ENCODE assay signal across 14 cellular contexts in genomic region chr1:197841828-197842573, GRCh38.
A peak's percentile ranks its signal among the peaks of the same experiment; 100 is the strongest.
DNase-seq lines count a peak whose midpoint lies in the region; ATAC-seq and TF ChIP-seq lines count a peak whose summit lies in the region.
"Had no signal": no experiment of that assay in that cellular context is flagged by ENCODE, and none has a peak within 500 bp of the region (broad histone marks: within the 10 kb centered on the region; RNA-seq: fewer than 3 reads in every experiment).

No MANE protein-coding gene starts in this region.

- peaks cover 20% of the 10 kb centered on the region for H3F3A ChIP-seq in GM23248 (ENCODE audit: insufficient read depth)
- no peaks in the 10 kb centered on the region for H3F3A ChIP-seq in PC-3 (ENCODE audit: low read length, unreplicated experiment)

- H3K79me2 ChIP-seq in GM23248 (ENCODE audit: insufficient read depth) = no peaks in the 10 kb centered on the region
- H3K79me2 ChIP-seq in PC-3 (ENCODE audit: low read length) = no peaks in the 10 kb centered on the region

- H4K20me1 ChIP-seq in GM23248 (ENCODE audit: insufficient read depth) (no peaks in the 10 kb centered on the region), PC-3 (ENCODE audit: low read length) (no peaks in the 10 kb centered on the region)

- TF ChIP-seq CTCF in PC-3 (conservative IDR thresholded peaks at IDR 0.05; ENCODE audit: low read depth, low read length) (no peak), fibroblast of mammary gland (conservative IDR thresholded peaks at IDR 0.05; ENCODE audit: control insufficient read depth, insufficient read depth, low read depth, low read length) (no peak), adrenal gland (IDR thresholded peaks at IDR 0.05) (no peak)

- ATAC-seq in PC-3 = peak; percentile 38; the same call in 1 of the 2 replicates
- peak; percentile 36 for ATAC-seq in stimulated activated effector memory CD8-positive, alpha-beta T cell treated with anti-CD3 and anti-CD28 coated beads, Interleukin-12 subunit alpha, Interleukin-12 subunit beta, amount 100 ng/mL, for 72 hours
- ATAC-seq: body of pancreas had no signal

- DNase-seq in GM23248 (peak; percentile 76), PC-3 (no peak), fibroblast of mammary gland (ENCODE audit: low read depth) (peak; percentile 67), adrenal gland (no peak)
- no peak for DNase-seq in stimulated activated effector memory CD8-positive, alpha-beta T cell treated with anti-CD3 and anti-CD28 coated beads, Interleukin-12 subunit alpha, Interleukin-12 subunit beta, amount 100 ng/mL, for 72 hours (ENCODE audit: low spot score in 2 of 2)
- no peak for DNase-seq in effector CD4-positive, alpha-beta T cell
- DNase-seq in activated CD4-positive, alpha-beta T cell treated with anti-CD3 and anti-CD28 coated beads, Interleukin-2, amount 10 ng/mL, durations not matched to agents 7 days and 5 days = no peak
- DNase-seq: activated CD4-positive, CD25-positive, alpha-beta regulatory T cell treated with anti-CD3 and anti-CD28 coated beads, Interleukin-2, amount 50 U/mL, for 72 hours; body of pancreas; DMS 273 treated with DMSO at 0.1 percent for 48 hours; erythroblast; NCI-H1092 treated with DMSO at 0.1 percent for 48 hours; substantia nigra had no signal

- in situ Hi-C loops in GM23248 (cut with MboI) = no loop called here

- H3K4me1 ChIP-seq in GM23248 (ENCODE audit: insufficient read depth) = peaks cover 49% of the 10 kb centered on the region
- H3K4me1 ChIP-seq in PC-3 (ENCODE audit: insufficient read depth, low read length) = peaks cover 16% of the 10 kb centered on the region
- H3K4me1 ChIP-seq in adrenal gland (replicated peaks in 1 of 2) = no peaks in the 10 kb centered on the region
- H3K4me1 ChIP-seq: body of pancreas, right atrium auricular region had no signal

- H3K27ac Mint-ChIP-seq in stimulated activated effector memory CD8-positive, alpha-beta T cell treated with anti-CD3 and anti-CD28 coated beads, Interleukin-12 subunit alpha, Interleukin-12 subunit beta, amount 100 ng/mL, for 72 hours = no peak overlapping the region
- H3K27ac Mint-ChIP-seq in activated CD4-positive, alpha-beta T cell treated with anti-CD3 and anti-CD28 coated beads, Interleukin-2, amount 10 ng/mL, durations not matched to agents 7 days and 5 days = no peak overlapping the region

- H2AFZ ChIP-seq in GM23248 = peak overlapping the region; percentile 55
- no peak overlapping the region for H2AFZ ChIP-seq in PC-3 (ENCODE audit: low read length)

- H3K27ac ChIP-seq in GM23248 = peak overlapping the region; percentile 58
- H3K27ac ChIP-seq in PC-3 (ENCODE audit: low read length) = no peak overlapping the region
- no peak overlapping the region for H3K27ac ChIP-seq in adrenal gland
- H3K27ac ChIP-seq: body of pancreas, right atrium auricular region had no signal

- H3K4me3 ChIP-seq in GM23248 (0 out of 2 replicates have a peak overlapping the region, but pooled peaks have one; percentile 20), PC-3 (ENCODE audit: low read length) (no peak overlapping the region), fibroblast of mammary gland (ENCODE audit: control insufficient read depth, low read depth, low read length) (no peak overlapping the region), adrenal gland (no peak overlapping the region)
- H3K4me3 ChIP-seq: body of pancreas, right atrium auricular region had no signal

- CTCF ChIA-PET in PC-3 (lab: Charles Lee) = no interaction called here
- CTCF ChIA-PET in activated CD4-positive, alpha-beta T cell treated with anti-CD3 and anti-CD28 coated beads, Interleukin-2, amount 10 ng/mL, durations not matched to agents 7 days and 5 days (lab: Charles Lee) = no interaction called here

- H3K36me3 ChIP-seq in GM23248 (ENCODE audit: low read depth) (no peaks in the 10 kb centered on the region), PC-3 (ENCODE audit: low read depth, low read length) (no peaks in the 10 kb centered on the region), adrenal gland (replicated peaks in 1 of 2) (no peaks in the 10 kb centered on the region)
- H3K36me3 ChIP-seq: right atrium auricular region had no signal

- H3K27me3 Mint-ChIP-seq in activated CD4-positive, alpha-beta T cell treated with anti-CD3 and anti-CD28 coated beads, Interleukin-2, amount 10 ng/mL, durations not matched to agents 7 days and 5 days = peaks cover 1% of the 10 kb centered on the region

- no peaks in the 10 kb centered on the region for H3K27me3 ChIP-seq in GM23248 (replicated peaks; ENCODE audit: insufficient read depth)
- no peaks in the 10 kb centered on the region for H3K27me3 ChIP-seq in PC-3 (ENCODE audit: low read length)
- no peaks in the 10 kb centered on the region for H3K27me3 ChIP-seq in adrenal gland
- H3K27me3 ChIP-seq: body of pancreas, right atrium auricular region had no signal

- H3K9me3 ChIP-seq in GM23248 (ENCODE audit: low read depth) (no peaks in the 10 kb centered on the region), PC-3 (ENCODE audit: low read length) (no peaks in the 10 kb centered on the region), adrenal gland (replicated peaks in 1 of 3) (peaks cover 0 to 5% (median 0%) of the 10 kb centered on the region in 3 donors)
- H3K9me3 ChIP-seq: body of pancreas, right atrium auricular region had no signal

- no peak overlapping the region for H3K4me3 Mint-ChIP-seq in stimulated activated effector memory CD8-positive, alpha-beta T cell treated with anti-CD3 and anti-CD28 coated beads, Interleukin-12 subunit alpha, Interleukin-12 subunit beta, amount 100 ng/mL, for 72 hours
- H3K4me3 Mint-ChIP-seq in activated CD4-positive, alpha-beta T cell treated with anti-CD3 and anti-CD28 coated beads, Interleukin-2, amount 10 ng/mL, durations not matched to agents 7 days and 5 days = no peak overlapping the region

- no peak for TF ChIP-seq POLR2A in adrenal gland (IDR thresholded peaks at IDR 0.05)

- H3K9me2 ChIP-seq in GM23248 (ENCODE audit: insufficient read depth) = no peaks in the 10 kb centered on the region
- H3K9me2 ChIP-seq in PC-3 (replicated peaks; ENCODE audit: low read length) = no peaks in the 10 kb centered on the region

- intact Hi-C loops in PC-3 (cut with micrococcal nuclease) (no loop called here), adrenal gland (cut with DNase I) (no loop called here)

- H3K9ac ChIP-seq in GM23248 = 0 out of 2 replicates have a peak overlapping the region, but pooled peaks have one; percentile 15
- H3K9ac ChIP-seq in PC-3 (ENCODE audit: low read length) = no peak overlapping the region

- no peaks in the 10 kb centered on the region for H3K9me3 Mint-ChIP-seq in stimulated activated effector memory CD8-positive, alpha-beta T cell treated with anti-CD3 and anti-CD28 coated beads, Interleukin-12 subunit alpha, Interleukin-12 subunit beta, amount 100 ng/mL, for 72 hours
- H3K9me3 Mint-ChIP-seq in activated CD4-positive, alpha-beta T cell treated with anti-CD3 and anti-CD28 coated beads, Interleukin-2, amount 10 ng/mL, durations not matched to agents 7 days and 5 days = no peaks in the 10 kb centered on the region

- no peaks in the 10 kb centered on the region for H3K36me3 Mint-ChIP-seq in stimulated activated effector memory CD8-positive, alpha-beta T cell treated with anti-CD3 and anti-CD28 coated beads, Interleukin-12 subunit alpha, Interleukin-12 subunit beta, amount 100 ng/mL, for 72 hours
- H3K36me3 Mint-ChIP-seq in activated CD4-positive, alpha-beta T cell treated with anti-CD3 and anti-CD28 coated beads, Interleukin-2, amount 10 ng/mL, durations not matched to agents 7 days and 5 days (ENCODE audit: low read depth) = no peaks in the 10 kb centered on the region

- POLR2A ChIA-PET in PC-3 (lab: Charles Lee; ENCODE audit: unreplicated experiment) = no interaction called here
- POLR2A ChIA-PET in activated CD4-positive, alpha-beta T cell treated with anti-CD3 and anti-CD28 coated beads, Interleukin-2, amount 10 ng/mL, durations not matched to agents 7 days and 5 days (lab: Charles Lee) = no interaction called here

- H3K4me1 Mint-ChIP-seq in stimulated activated effector memory CD8-positive, alpha-beta T cell treated with anti-CD3 and anti-CD28 coated beads, Interleukin-12 subunit alpha, Interleukin-12 subunit beta, amount 100 ng/mL, for 72 hours = no peaks in the 10 kb centered on the region
- H3K4me1 Mint-ChIP-seq in activated CD4-positive, alpha-beta T cell treated with anti-CD3 and anti-CD28 coated beads, Interleukin-2, amount 10 ng/mL, durations not matched to agents 7 days and 5 days = no peaks in the 10 kb centered on the region

- H3K4me2 ChIP-seq in GM23248 (ENCODE audit: unreplicated experiment) (peak overlapping the region; percentile 21), PC-3 (ENCODE audit: low read length) (no peak overlapping the region)

- 0 to 2% methylated on average over 2 of the region's 2 CpGs for WGBS in GM23248 (ENCODE audit: low coverage in 1 of 2, low lambda C conversion rate in 2 of 2, missing lambda C conversion rate in 2 of 2), 2 experiments
- WGBS in adrenal gland, 4 donors = 33 to 56% (median 41%) methylated on average over 2 of the region's 2 CpGs

- BruUV-seq in PC-3 (replicated peaks; lab: Mats Ljungman, UMichigan) = no TSS peak

Comparison
In these comparisons a context has a peak if more than half of its experiments do, and no peak if none do; other contexts are left out.
1. DNase-seq: peak in GM23248 (single experiment) and fibroblast of mammary gland (single experiment); none in PC-3 (single experiment), stimulated activated effector memory CD8-positive, alpha-beta T cell treated with anti-CD3 and anti-CD28 coated beads, Interleukin-12 subunit alpha, Interleukin-12 subunit beta, amount 100 ng/mL, for 72 hours (0 of 2), effector CD4-positive, alpha-beta T cell (single experiment), adrenal gland (0 of 7) and activated CD4-positive, alpha-beta T cell treated with anti-CD3 and anti-CD28 coated beads, Interleukin-2, amount 10 ng/mL, durations not matched to agents 7 days and 5 days (single experiment).